In genomic region chr19:6425732-6426686, GRCh38 we compare ENCODE assay signal across 8 cellular contexts. TPM values are rescaled to one million over a fixed set of nuclear protein-coding genes. Genes with fewer than 3 reads are reported as not detected.
A peak's percentile ranks its signal among the peaks of the same experiment; 100 is the strongest.
DNase-seq lines count a peak whose midpoint lies in the region; ATAC-seq, FAIRE-seq and TF ChIP-seq lines count a peak whose summit lies in the region.

No MANE protein-coding gene starts in this region.

- H3K27me3 Mint-ChIP-seq in T-helper 2 cell treated with Interferon-gamma antibody and Interleukin-4, amounts not matched to agents 5 μg/mL and 100 μg/mL, for 36 hours (ENCODE audit: low read depth) = no peaks in the 10 kb centered on the region
- peaks cover 11% of the 10 kb centered on the region for H3K27me3 Mint-ChIP-seq in glutamatergic neuron (ENCODE audit: unreplicated experiment)
- no peaks in the 10 kb centered on the region for H3K27me3 Mint-ChIP-seq in stimulated activated naive CD8-positive, alpha-beta T cell treated with anti-CD3 and anti-CD28 coated beads, Interleukin-15, amount 100 ng/mL, for 72 hours

- H3K4me1 Mint-ChIP-seq in T-helper 2 cell treated with Interferon-gamma antibody and Interleukin-4, amounts not matched to agents 5 μg/mL and 100 μg/mL, for 36 hours (ENCODE audit: low read depth) = peaks cover 22% of the 10 kb centered on the region
- peaks cover 17% of the 10 kb centered on the region for H3K4me1 Mint-ChIP-seq in glutamatergic neuron (ENCODE audit: low read depth, unreplicated experiment)
- peaks cover 58% of the 10 kb centered on the region for H3K4me1 Mint-ChIP-seq in stimulated activated naive CD8-positive, alpha-beta T cell treated with anti-CD3 and anti-CD28 coated beads, Interleukin-15, amount 100 ng/mL, for 72 hours

- H3K4me3 Mint-ChIP-seq in T-helper 2 cell treated with Interferon-gamma antibody and Interleukin-4, amounts not matched to agents 5 μg/mL and 100 μg/mL, for 36 hours = peak overlapping the region; percentile 75
- no peak overlapping the region for H3K4me3 Mint-ChIP-seq in glutamatergic neuron (ENCODE audit: unreplicated experiment)
- H3K4me3 Mint-ChIP-seq in stimulated activated naive CD8-positive, alpha-beta T cell treated with anti-CD3 and anti-CD28 coated beads, Interleukin-15, amount 100 ng/mL, for 72 hours = peak overlapping the region; percentile 81

- no peak for TF ChIP-seq CTCF in glutamatergic neuron (IDR thresholded peaks at IDR 0.05; ENCODE audit: partially characterized antibody, unreplicated experiment)

- peak overlapping the region; percentile 87 for H3K27ac Mint-ChIP-seq in T-helper 2 cell treated with Interferon-gamma antibody and Interleukin-4, amounts not matched to agents 5 μg/mL and 100 μg/mL, for 36 hours
- H3K27ac Mint-ChIP-seq in glutamatergic neuron (ENCODE audit: unreplicated experiment) = peak overlapping the region; percentile 90
- peak overlapping the region; percentile 95 to 96 for H3K27ac Mint-ChIP-seq in stimulated activated naive CD8-positive, alpha-beta T cell treated with anti-CD3 and anti-CD28 coated beads, Interleukin-15, amount 100 ng/mL, for 72 hours

- H3K36me3 Mint-ChIP-seq in T-helper 2 cell treated with Interferon-gamma antibody and Interleukin-4, amounts not matched to agents 5 μg/mL and 100 μg/mL, for 36 hours (ENCODE audit: low read depth) = peaks cover 17% of the 10 kb centered on the region
- no peaks in the 10 kb centered on the region for H3K36me3 Mint-ChIP-seq in glutamatergic neuron (ENCODE audit: unreplicated experiment)

- DNase-seq in activated CD8-positive, alpha-beta memory T cell treated with anti-CD3 and anti-CD28 coated beads, Interleukin-2, amount 50 U/mL, for 48 hours = peak; percentile 54
- DNase-seq in activated CD8-positive, alpha-beta memory T cell treated with anti-CD3 and anti-CD28 coated beads for 24 hours = no peak
- no peak for DNase-seq in T-helper 2 cell treated with Interferon-gamma antibody and Interleukin-4, amounts not matched to agents 5 μg/mL and 100 μg/mL, for 36 hours (ENCODE audit: low spot score)
- no peak for DNase-seq in glutamatergic neuron
- no peak for DNase-seq in stimulated activated naive CD8-positive, alpha-beta T cell treated with anti-CD3 and anti-CD28 coated beads, Interleukin-15, amount 100 ng/mL, for 72 hours
- no peak for DNase-seq in NCI-H510A (lab: John Stamatoyannopoulos, UW)
- DNase-seq in RCC 7860 (ENCODE audit: low spot score) = no peak

- no peak for FAIRE-seq in RCC 7860 (lab: Jason Lieb, UNC)

- peaks cover 3% of the 10 kb centered on the region for H3K9me3 Mint-ChIP-seq in T-helper 2 cell treated with Interferon-gamma antibody and Interleukin-4, amounts not matched to agents 5 μg/mL and 100 μg/mL, for 36 hours
- peaks cover 12% of the 10 kb centered on the region for H3K9me3 Mint-ChIP-seq in glutamatergic neuron (ENCODE audit: unreplicated experiment)
- H3K9me3 Mint-ChIP-seq in stimulated activated naive CD8-positive, alpha-beta T cell treated with anti-CD3 and anti-CD28 coated beads, Interleukin-15, amount 100 ng/mL, for 72 hours = peaks cover 0 to 7% of the 10 kb centered on the region in 2 donors

- no peak for ATAC-seq in stimulated activated naive CD8-positive, alpha-beta T cell treated with anti-CD3 and anti-CD28 coated beads, Interleukin-15, amount 100 ng/mL, for 72 hours
- ATAC-seq in HG03460 (IDR thresholded peaks at IDR 0.05; ENCODE audit: unreplicated experiment) = no peak

RNA-seq across cellular contexts. Expression of gene KHSRP, which starts 1.4 kb away (rescaled TPM):
- total RNA-seq in glutamatergic neuron (ENCODE audit: unreplicated experiment) = 318 TPM

RNA-seq across cellular contexts. Expression of gene SLC25A41, which starts 7.6 kb away (rescaled TPM):
- 0.29 TPM for total RNA-seq in glutamatergic neuron (ENCODE audit: unreplicated experiment)

RNA-seq across cellular contexts. Expression of gene GTF2F1, which starts 33.0 kb away (rescaled TPM):
- 56.0 TPM for total RNA-seq in glutamatergic neuron (ENCODE audit: unreplicated experiment)

RNA-seq across cellular contexts. Expression of gene SLC25A23, which starts 33.6 kb away (rescaled TPM):
- 30.2 TPM for total RNA-seq in glutamatergic neuron (ENCODE audit: unreplicated experiment)

RNA-seq across cellular contexts. Expression of gene CRB3, which starts 38.1 kb away (rescaled TPM):
- not detected for total RNA-seq in glutamatergic neuron (ENCODE audit: unreplicated experiment)
